14 cellular contexts compared by ENCODE assay signal in the genomic region with DNA sequence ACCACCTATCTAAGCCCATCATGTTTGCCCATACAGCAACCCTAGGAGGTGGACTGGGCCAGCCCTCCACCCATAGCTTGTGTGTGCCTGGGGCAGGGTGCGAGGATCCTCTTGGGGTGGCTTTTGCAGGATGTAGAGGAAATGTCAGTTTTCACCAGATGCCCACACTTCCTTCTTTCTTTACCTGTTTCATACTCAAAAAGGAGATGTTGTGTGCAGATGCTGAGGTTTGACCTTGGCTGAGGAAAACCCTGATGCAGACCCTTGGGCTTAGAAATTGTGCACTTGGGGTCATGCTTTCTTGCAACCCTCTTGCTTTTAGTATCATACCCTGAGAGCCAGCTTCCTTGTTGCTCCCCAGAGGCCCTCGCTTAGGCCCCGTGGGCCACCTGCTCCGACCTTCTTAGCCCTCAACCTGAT.
"Had no signal": no experiment of that assay in that cellular context is flagged by ENCODE, and none has a peak within 500 bp of the region (broad histone marks: within the 10 kb centered on the region; RNA-seq: fewer than 3 reads in every experiment).

No MANE protein-coding gene starts in this region.

- H3K4me3 ChIP-seq: gastrocnemius medialis, left ventricle myocardium inferior, neural progenitor cell, thyroid gland, uterus had no signal

- ATAC-seq: gastrocnemius medialis had no signal

- H3K9me3 ChIP-seq: gastrocnemius medialis, left ventricle myocardium inferior, thyroid gland, uterus had no signal

- H3K36me3 ChIP-seq: gastrocnemius medialis, left ventricle myocardium inferior, neural progenitor cell, thyroid gland, uterus had no signal

- H3K27ac ChIP-seq: gastrocnemius medialis, left ventricle myocardium inferior, neural progenitor cell, parathyroid adenoma, thyroid gland, uterus had no signal

- H3K4me1 ChIP-seq: parathyroid adenoma, uterus had no signal

- DNase-seq: activated CD4-positive, alpha-beta T cell treated with anti-CD3 and anti-CD28 coated beads, Interleukin-2, amount 10 ng/mL, durations not matched to agents 7 days and 5 days; activated CD8-positive, alpha-beta memory T cell treated with anti-CD3 and anti-CD28 coated beads for 24 hours; activated naive CD4-positive, alpha-beta T cell treated with anti-CD3 and anti-CD28 coated beads, Interleukin-2, amount 10 ng/mL, durations not matched to agents 7 days and 5 days; central memory CD4-positive, alpha-beta T cell; effector memory CD4-positive, alpha-beta T cell; gastrocnemius medialis; kidney; left ventricle myocardium inferior; stimulated activated CD4-positive, alpha-beta T cell treated with anti-CD3 and anti-CD28 coated beads, Interleukin-15, amount 100 ng/mL, for 24 hours; stimulated activated CD4-positive, alpha-beta T cell treated with anti-CD3 and anti-CD28 coated beads, Interleukin-4, amount 100 ng/mL, for 24 hours; thyroid gland; uterus had no signal

- H3K27me3 ChIP-seq: neural progenitor cell, thyroid gland, uterus had no signal
